ENCODE assay signal across 1 cellular context in the genomic region with DNA sequence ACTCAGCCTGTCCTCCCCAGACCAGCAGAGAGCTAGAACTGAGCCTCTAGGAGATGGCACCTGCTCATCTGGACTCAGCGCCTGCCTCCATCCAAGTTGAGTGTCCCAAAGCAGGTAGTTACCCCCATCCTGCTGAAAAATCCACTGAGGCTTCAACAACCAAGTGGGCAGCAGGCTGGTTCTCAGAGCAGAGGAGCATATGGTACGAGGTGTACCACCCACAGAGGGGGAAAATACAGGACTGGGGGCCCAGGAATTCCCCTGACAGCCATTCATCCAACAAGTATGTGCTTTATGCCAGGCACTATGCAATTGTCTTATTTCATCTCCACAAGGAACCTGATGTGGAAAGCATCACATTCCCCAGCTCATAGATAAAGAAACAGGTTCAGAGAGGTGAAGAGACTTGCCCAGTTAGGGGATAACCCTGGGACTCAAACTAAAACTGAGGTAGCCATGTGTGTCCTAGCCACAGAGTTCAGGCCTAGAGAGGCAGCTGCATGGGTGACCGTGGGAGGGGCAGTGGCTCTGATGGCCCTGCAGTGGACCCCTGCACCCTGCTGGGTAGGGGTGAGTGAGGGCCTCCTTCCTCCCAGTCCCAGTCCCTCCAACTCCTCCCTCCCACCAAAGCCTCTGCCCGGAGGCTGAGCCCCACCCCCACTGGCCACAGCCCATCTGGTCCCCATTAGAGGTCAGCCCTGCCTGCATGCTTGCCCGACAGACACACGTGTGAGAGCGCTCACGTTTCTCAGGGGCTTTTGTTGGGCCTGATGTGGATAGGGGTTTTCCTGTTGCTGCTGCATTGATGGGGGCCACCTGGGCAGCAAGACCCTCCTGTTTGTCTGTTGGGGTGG.
TF ChIP-seq lines count a peak whose summit lies in the region.

No MANE protein-coding gene starts in this region.

TF ChIP-seq in GM12878, 131 proteins besides CTCF, POLR2A, EP300 and RAD21 (continued from another document):
- TF ChIP-seq, protein P1, sequence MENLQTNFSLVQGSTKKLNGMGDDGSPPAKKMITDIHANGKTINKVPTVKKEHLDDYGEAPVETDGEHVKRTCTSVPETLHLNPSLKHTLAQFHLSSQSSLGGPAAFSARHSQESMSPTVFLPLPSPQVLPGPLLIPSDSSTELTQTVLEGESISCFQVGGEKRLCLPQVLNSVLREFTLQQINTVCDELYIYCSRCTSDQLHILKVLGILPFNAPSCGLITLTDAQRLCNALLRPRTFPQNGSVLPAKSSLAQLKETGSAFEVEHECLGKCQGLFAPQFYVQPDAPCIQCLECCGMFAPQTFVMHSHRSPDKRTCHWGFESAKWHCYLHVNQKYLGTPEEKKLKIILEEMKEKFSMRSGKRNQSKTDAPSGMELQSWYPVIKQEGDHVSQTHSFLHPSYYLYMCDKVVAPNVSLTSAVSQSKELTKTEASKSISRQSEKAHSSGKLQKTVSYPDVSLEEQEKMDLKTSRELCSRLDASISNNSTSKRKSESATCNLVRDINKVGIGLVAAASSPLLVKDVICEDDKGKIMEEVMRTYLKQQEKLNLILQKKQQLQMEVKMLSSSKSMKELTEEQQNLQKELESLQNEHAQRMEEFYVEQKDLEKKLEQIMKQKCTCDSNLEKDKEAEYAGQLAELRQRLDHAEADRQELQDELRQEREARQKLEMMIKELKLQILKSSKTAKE (IDR thresholded peaks at IDR 0.05; ENCODE audit: low read depth, poor library complexity, severe bottlenecking), result peak; percentile 55
- TF ChIP-seq MTA2 (IDR thresholded peaks at IDR 0.05; ENCODE audit: low read depth) (peak; percentile 76), NR2F1 (conservative IDR thresholded peaks at IDR 0.05) (peak; percentile 93), KAT2A (conservative IDR thresholded peaks at IDR 0.05; ENCODE audit: control insufficient read depth, low read depth, low read length) (no peak), JUND (IDR thresholded peaks at IDR 0.05; ENCODE audit: low read depth, low read length) (no peak), NR2C1 (IDR thresholded peaks at IDR 0.05) (0 out of 2 replicates have a peak, but pooled peaks have one; percentile 8), TCF12 (IDR thresholded peaks at IDR 0.05; ENCODE audit: low read depth, low read length) (peak; percentile 87; the same call in 1 of the 2 replicates), NFIC (IDR thresholded peaks at IDR 0.05; ENCODE audit: low read depth, low read length) (peak; percentile 65; the same call in 1 of the 2 replicates), ZNF207 (IDR thresholded peaks at IDR 0.05; ENCODE audit: borderline replicate concordance) (no peak), IRF4 (IDR thresholded peaks at IDR 0.05; ENCODE audit: low read depth, low read length) (peak; percentile 83)
- TF ChIP-seq, protein P2, sequence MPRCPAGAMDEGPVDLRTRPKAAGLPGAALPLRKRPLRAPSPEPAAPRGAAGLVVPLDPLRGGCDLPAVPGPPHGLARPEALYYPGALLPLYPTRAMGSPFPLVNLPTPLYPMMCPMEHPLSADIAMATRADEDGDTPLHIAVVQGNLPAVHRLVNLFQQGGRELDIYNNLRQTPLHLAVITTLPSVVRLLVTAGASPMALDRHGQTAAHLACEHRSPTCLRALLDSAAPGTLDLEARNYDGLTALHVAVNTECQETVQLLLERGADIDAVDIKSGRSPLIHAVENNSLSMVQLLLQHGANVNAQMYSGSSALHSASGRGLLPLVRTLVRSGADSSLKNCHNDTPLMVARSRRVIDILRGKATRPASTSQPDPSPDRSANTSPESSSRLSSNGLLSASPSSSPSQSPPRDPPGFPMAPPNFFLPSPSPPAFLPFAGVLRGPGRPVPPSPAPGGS (IDR thresholded peaks at IDR 0.05; ENCODE audit: borderline replicate concordance, insufficient read depth, low read depth, low read length, poor library complexity, severe bottlenecking), result peak; percentile 88
- TF ChIP-seq, protein P3, sequence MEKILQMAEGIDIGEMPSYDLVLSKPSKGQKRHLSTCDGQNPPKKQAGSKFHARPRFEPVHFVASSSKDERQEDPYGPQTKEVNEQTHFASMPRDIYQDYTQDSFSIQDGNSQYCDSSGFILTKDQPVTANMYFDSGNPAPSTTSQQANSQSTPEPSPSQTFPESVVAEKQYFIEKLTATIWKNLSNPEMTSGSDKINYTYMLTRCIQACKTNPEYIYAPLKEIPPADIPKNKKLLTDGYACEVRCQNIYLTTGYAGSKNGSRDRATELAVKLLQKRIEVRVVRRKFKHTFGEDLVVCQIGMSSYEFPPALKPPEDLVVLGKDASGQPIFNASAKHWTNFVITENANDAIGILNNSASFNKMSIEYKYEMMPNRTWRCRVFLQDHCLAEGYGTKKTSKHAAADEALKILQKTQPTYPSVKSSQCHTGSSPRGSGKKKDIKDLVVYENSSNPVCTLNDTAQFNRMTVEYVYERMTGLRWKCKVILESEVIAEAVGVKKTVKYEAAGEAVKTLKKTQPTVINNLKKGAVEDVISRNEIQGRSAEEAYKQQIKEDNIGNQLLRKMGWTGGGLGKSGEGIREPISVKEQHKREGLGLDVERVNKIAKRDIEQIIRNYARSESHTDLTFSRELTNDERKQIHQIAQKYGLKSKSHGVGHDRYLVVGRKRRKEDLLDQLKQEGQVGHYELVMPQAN (conservative IDR thresholded peaks at IDR 0.05), result no peak
- TF ChIP-seq, protein P4, sequence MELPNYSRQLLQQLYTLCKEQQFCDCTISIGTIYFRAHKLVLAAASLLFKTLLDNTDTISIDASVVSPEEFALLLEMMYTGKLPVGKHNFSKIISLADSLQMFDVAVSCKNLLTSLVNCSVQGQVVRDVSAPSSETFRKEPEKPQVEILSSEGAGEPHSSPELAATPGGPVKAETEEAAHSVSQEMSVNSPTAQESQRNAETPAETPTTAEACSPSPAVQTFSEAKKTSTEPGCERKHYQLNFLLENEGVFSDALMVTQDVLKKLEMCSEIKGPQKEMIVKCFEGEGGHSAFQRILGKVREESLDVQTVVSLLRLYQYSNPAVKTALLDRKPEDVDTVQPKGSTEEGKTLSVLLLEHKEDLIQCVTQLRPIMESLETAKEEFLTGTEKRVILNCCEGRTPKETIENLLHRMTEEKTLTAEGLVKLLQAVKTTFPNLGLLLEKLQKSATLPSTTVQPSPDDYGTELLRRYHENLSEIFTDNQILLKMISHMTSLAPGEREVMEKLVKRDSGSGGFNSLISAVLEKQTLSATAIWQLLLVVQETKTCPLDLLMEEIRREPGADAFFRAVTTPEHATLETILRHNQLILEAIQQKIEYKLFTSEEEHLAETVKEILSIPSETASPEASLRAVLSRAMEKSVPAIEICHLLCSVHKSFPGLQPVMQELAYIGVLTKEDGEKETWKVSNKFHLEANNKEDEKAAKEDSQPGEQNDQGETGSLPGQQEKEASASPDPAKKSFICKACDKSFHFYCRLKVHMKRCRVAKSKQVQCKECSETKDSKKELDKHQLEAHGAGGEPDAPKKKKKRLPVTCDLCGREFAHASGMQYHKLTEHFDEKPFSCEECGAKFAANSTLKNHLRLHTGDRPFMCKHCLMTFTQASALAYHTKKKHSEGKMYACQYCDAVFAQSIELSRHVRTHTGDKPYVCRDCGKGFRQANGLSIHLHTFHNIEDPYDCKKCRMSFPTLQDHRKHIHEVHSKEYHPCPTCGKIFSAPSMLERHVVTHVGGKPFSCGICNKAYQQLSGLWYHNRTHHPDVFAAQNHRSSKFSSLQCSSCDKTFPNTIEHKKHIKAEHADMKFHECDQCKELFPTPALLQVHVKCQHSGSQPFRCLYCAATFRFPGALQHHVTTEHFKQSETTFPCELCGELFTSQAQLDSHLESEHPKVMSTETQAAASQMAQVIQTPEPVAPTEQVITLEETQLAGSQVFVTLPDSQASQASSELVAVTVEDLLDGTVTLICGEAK (IDR thresholded peaks at IDR 0.05; ENCODE audit: borderline replicate concordance), result no peak
